In genomic region chr16:48353565-48354163, GRCh38 we compare ENCODE assay signal across 8 cellular contexts. TPM values are rescaled to one million over a fixed set of nuclear protein-coding genes. Genes with fewer than 3 reads are reported as not detected.
DNase-seq lines count a peak whose midpoint lies in the region; ATAC-seq lines count a peak whose summit lies in the region.

No MANE protein-coding gene starts in this region.

- H3K4me3 Mint-ChIP-seq in activated naive CD4-positive, alpha-beta T cell treated with anti-CD3 and anti-CD28 coated beads for 36 hours = no peak overlapping the region

- DNase-seq in DMS 273 treated with DMSO at 0.1 percent for 48 hours (lab: John Stamatoyannopoulos, UW) (peak; percentile 19), LHCN-M2 (ENCODE audit: low read depth) (peak; percentile 77), SK-N-DZ (ENCODE audit: low spot score) (peak; percentile 71), glomerular visceral epithelial cell (ENCODE audit: extremely low spot score) (peak; percentile 72), retina (peak; percentile 58), cerebellar nuclear complex (lab: John Stamatoyannopoulos, UW) (no peak)
- DNase-seq in activated naive CD4-positive, alpha-beta T cell treated with anti-CD3 and anti-CD28 coated beads for 36 hours = peak; percentile 79

- H3K9me3 Mint-ChIP-seq in activated naive CD4-positive, alpha-beta T cell treated with anti-CD3 and anti-CD28 coated beads for 36 hours = no peaks in the 10 kb centered on the region

- peaks cover 18% of the 10 kb centered on the region for H3K4me1 Mint-ChIP-seq in activated naive CD4-positive, alpha-beta T cell treated with anti-CD3 and anti-CD28 coated beads for 36 hours (ENCODE audit: low read depth)

- H3K36me3 Mint-ChIP-seq in activated naive CD4-positive, alpha-beta T cell treated with anti-CD3 and anti-CD28 coated beads for 36 hours (ENCODE audit: low read depth) = peaks cover 29% of the 10 kb centered on the region

- no peaks in the 10 kb centered on the region for H3K27me3 Mint-ChIP-seq in activated naive CD4-positive, alpha-beta T cell treated with anti-CD3 and anti-CD28 coated beads for 36 hours (ENCODE audit: low read depth)

- CTCF ChIA-PET in activated naive CD4-positive, alpha-beta T cell treated with anti-CD3 and anti-CD28 coated beads for 36 hours (lab: Charles Lee) = interaction anchor here (0.6 to 3.3 kb wide), 12 partner anchors 8 to 384 kb away, joined by 3 to 34 read pairs (median 3); no protein-coding TSS in a partner anchor

- peak overlapping the region; percentile 54 for H3K27ac Mint-ChIP-seq in activated naive CD4-positive, alpha-beta T cell treated with anti-CD3 and anti-CD28 coated beads for 36 hours

- intact Hi-C loops in activated naive CD4-positive, alpha-beta T cell treated with anti-CD3 and anti-CD28 coated beads for 36 hours (cut with micrococcal nuclease) = loop anchor here (1.0 kb wide), 5 partner anchors 32 to 277 kb away; partner anchors contain the start of gene SIAH1

- ATAC-seq in GM21529 (IDR thresholded peaks at IDR 0.05; ENCODE audit: unreplicated experiment) = peak; percentile 83

RNA-seq across cellular contexts. Expression of gene SIAH1, which starts 31.5 kb away (rescaled TPM):
- 14.6 and 17.3 TPM in 2 replicates for total RNA-seq in LHCN-M2 (2014; rRNA removed)
- polyA plus RNA-seq in LHCN-M2 (2012) = 7.7 TPM
- 37.5 and 38.5 TPM in 2 replicates for polyA plus RNA-seq in SK-N-DZ (2014; cell fraction: cytosol; rRNA removed)
- 23.2 and 24.9 TPM in 2 replicates for polyA plus RNA-seq in SK-N-DZ (2014; cell fraction: nucleus; rRNA removed)
- 10 to 100 TPM; 13.7 to 14.6 TPM for total RNA-seq in activated naive CD4-positive, alpha-beta T cell treated with anti-CD3 and anti-CD28 coated beads for 36 hours

Comparison
In these comparisons a context has a peak if more than half of its experiments do, and no peak if none do; other contexts are left out.
1. DNase-seq: peak in DMS 273 treated with DMSO at 0.1 percent for 48 hours (single experiment), LHCN-M2 (single experiment), SK-N-DZ (single experiment), activated naive CD4-positive, alpha-beta T cell treated with anti-CD3 and anti-CD28 coated beads for 36 hours (single experiment), glomerular visceral epithelial cell (single experiment) and retina (single experiment); none in cerebellar nuclear complex (0 of 2).